ENCODE assay signal across 1 cellular context in genomic region chr5:115841382-115842088, GRCh38.
A peak's percentile ranks its signal among the peaks of the same experiment; 100 is the strongest.
TF ChIP-seq lines count a peak whose summit lies in the region.

AP3S1 (plus strand) TSS chr5:115841935; CDS start chr5:115842038, 103 bp downstream.
ATG12 (minus strand) TSS chr5:115841565; CDS start chr5:115841552, 13 bp downstream.

TF ChIP-seq in K562, 482 proteins besides CTCF, POLR2A, EP300 and RAD21 (continued from another document and continues in another):
- TF ChIP-seq MGA (IDR thresholded peaks at IDR 0.05): peak; percentile 95
- no peak for TF ChIP-seq KHSRP (IDR thresholded peaks at IDR 0.05)
- TF ChIP-seq ZNF57 (CRISPR knock-in tag; IDR thresholded peaks at IDR 0.05): no peak
- no peak for TF ChIP-seq ESRRA (IDR thresholded peaks at IDR 0.05; ENCODE audit: borderline replicate concordance, low read depth)
- no peak for TF ChIP-seq ZNF766 (CRISPR knock-in tag; conservative IDR thresholded peaks at IDR 0.05)
- no peak for TF ChIP-seq CC2D1A (IDR thresholded peaks at IDR 0.05)
- no peak for TF ChIP-seq THRAP3 (IDR thresholded peaks at IDR 0.05; ENCODE audit: borderline replicate concordance)
- 0 out of 4 replicates have a peak, but pooled peaks of 1 of the 2 experiments have one; percentile 11 for TF ChIP-seq ZMIZ1 (IDR thresholded peaks at IDR 0.05; ENCODE audit: low read depth in 2 of 2, low read length in 2 of 2)
- no peak for TF ChIP-seq TEAD2 (tag; IDR thresholded peaks at IDR 0.05)
- peak; percentile 62; the same call in 1 of the 2 replicates for TF ChIP-seq THAP12 (CRISPR knock-in tag; IDR thresholded peaks at IDR 0.05)
- TF ChIP-seq HDGF (IDR thresholded peaks at IDR 0.05): no peak
- peak in 1 of 2 experiments; percentile 70; a peak in 1 of 4 replicates for TF ChIP-seq CSDE1 (IDR thresholded peaks at IDR 0.05)
- TF ChIP-seq CREB3 (tag; conservative IDR thresholded peaks at IDR 0.05; ENCODE audit: low read depth): no peak
- no peak; a peak in 1 of 4 replicates for TF ChIP-seq SRF (CRISPR knock-in tag; IDR thresholded peaks at IDR 0.05)
- TF ChIP-seq ZBTB2 (IDR thresholded peaks at IDR 0.05): no peak
- TF ChIP-seq ESRRB (CRISPR knock-in tag; IDR thresholded peaks at IDR 0.05; ENCODE audit: borderline replicate concordance): no peak
- TF ChIP-seq KLF10 (CRISPR knock-in tag; IDR thresholded peaks at IDR 0.05): no peak
- no peak for TF ChIP-seq DEAF1 (CRISPR knock-in tag; IDR thresholded peaks at IDR 0.05)
- no peak for TF ChIP-seq BDP1 (IDR thresholded peaks at IDR 0.05; ENCODE audit: insufficient read depth, insufficient read length)
- no peak for TF ChIP-seq MECOM (CRISPR knock-in tag; IDR thresholded peaks at IDR 0.05)
- TF ChIP-seq ZKSCAN1 (IDR thresholded peaks at IDR 0.05; ENCODE audit: low read depth, low read length): 0 out of 2 replicates have a peak, but pooled peaks have one; percentile 24
- no peak for TF ChIP-seq MLX (CRISPR knock-in tag; conservative IDR thresholded peaks at IDR 0.05)
- TF ChIP-seq ZNF184 (CRISPR knock-in tag; IDR thresholded peaks at IDR 0.05): no peak
- no peak for TF ChIP-seq TRIM25 (IDR thresholded peaks at IDR 0.05; ENCODE audit: borderline replicate concordance)
- no peak for TF ChIP-seq CREBBP (IDR thresholded peaks at IDR 0.05; ENCODE audit: low read depth, low read length)
- TF ChIP-seq ARID3B (CRISPR knock-in tag; IDR thresholded peaks at IDR 0.05; ENCODE audit: borderline replicate concordance): no peak
- TF ChIP-seq ETV1 (tag; conservative IDR thresholded peaks at IDR 0.05; ENCODE audit: low read depth): peak; percentile 90
- TF ChIP-seq HSF4 (CRISPR knock-in tag; IDR thresholded peaks at IDR 0.05; ENCODE audit: borderline replicate concordance): no peak
